ENCODE assay signal across 9 cellular contexts in the genomic region with DNA sequence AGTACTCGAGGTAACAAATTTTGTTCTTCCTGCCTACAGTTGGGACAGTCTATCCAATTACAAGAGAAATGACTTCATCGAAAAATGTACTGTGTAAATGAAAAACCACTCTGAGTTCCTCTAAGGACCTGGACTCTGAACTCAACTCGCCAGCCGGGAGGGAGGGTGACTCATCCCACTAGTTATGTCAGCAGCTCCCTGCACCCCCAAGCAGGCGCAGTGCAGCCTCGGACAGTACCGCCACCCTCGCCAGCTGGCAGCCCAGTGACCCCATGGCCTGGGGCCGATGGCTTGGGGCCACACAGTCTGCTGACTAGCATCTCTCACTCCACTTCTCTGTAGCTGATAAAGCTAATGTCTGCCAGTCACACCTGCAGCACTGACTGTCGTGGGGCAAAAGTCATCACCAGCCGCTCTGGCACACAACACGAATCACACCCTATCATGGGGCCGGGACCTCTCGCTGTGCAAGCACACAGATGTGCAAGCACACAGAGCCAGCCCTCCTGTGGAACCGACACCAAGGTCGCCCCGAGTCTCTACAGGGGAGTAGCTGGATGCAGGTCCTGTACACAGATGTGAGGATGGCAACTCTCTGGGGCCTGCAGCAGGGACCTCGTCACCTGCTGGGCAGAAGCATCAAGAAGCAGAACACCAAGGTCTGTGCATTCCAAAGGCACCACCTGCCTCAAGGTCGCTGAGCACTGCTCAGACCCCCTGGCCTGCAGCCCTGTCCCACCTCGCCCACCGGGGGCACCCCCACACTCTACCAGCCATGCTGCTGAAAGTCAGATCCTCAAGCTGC. TPM values are rescaled to one million over a fixed set of nuclear protein-coding genes. Genes with fewer than 3 reads are reported as not detected.
DNase-seq lines count a peak whose midpoint lies in the region; ATAC-seq, FAIRE-seq and TF ChIP-seq lines count a peak whose summit lies in the region.
"Had no signal": no experiment of that assay in that cellular context is flagged by ENCODE, and none has a peak within 500 bp of the region (broad histone marks: within the 10 kb centered on the region; RNA-seq: fewer than 3 reads in every experiment).

No MANE protein-coding gene starts in this region.

- peak overlapping the region; percentile 79 for H3K27ac ChIP-seq in Panc1 (ENCODE audit: low read length)
- H3K27ac ChIP-seq in astrocyte (ENCODE audit: low read depth, low read length) = peak overlapping the region; percentile 79
- H3K27ac ChIP-seq: KMS-11 had no signal

- H3K27me3 ChIP-seq in Panc1 (ENCODE audit: control insufficient read depth, insufficient read depth, low read length) (no peaks in the 10 kb centered on the region), astrocyte (ENCODE audit: insufficient read depth, low read length) (no peaks in the 10 kb centered on the region)

- ATAC-seq in Panc1 (peak; percentile 90), left ventricle myocardium superior (peak; percentile 95)

- H3K9me3 ChIP-seq in Panc1 (ENCODE audit: control insufficient read depth, insufficient read depth, low read depth, low read length) (no peaks in the 10 kb centered on the region), astrocyte (ENCODE audit: insufficient read depth, low read depth, low read length) (no peaks in the 10 kb centered on the region)

- no peak for TF ChIP-seq CTCF in Panc1 (IDR thresholded peaks at IDR 0.05)
- TF ChIP-seq CTCF in astrocyte (IDR thresholded peaks at IDR 0.05; ENCODE audit: insufficient read depth, low read depth, low read length) = no peak

- H3K27me3 Mint-ChIP-seq in astrocyte (ENCODE audit: low read depth, unreplicated experiment) = no peaks in the 10 kb centered on the region

- H3K27ac Mint-ChIP-seq in astrocyte (ENCODE audit: unreplicated experiment) = peak overlapping the region; percentile 75

- DNase-seq in Daoy (ENCODE audit: low read depth) (peak; percentile 94), Panc1 (ENCODE audit: low read depth, low spot score) (peak; percentile 82), astrocyte (ENCODE audit: low read depth) (peak; percentile 95), left ventricle myocardium superior (peak; percentile 96), pulmonary artery endothelial cell (ENCODE audit: low read depth, low spot score) (peak; percentile 64), NCI-H1694 treated with DMSO at 0.1 percent for 48 hours (lab: John Stamatoyannopoulos, UW) (no peak), NCI-H1092 (lab: John Stamatoyannopoulos, UW) (no peak), KBM-7 (no peak)

- POLR2A ChIA-PET in Panc1 (lab: Charles Lee) = no interaction called here

- peaks cover 99% of the 10 kb centered on the region for H3K79me2 ChIP-seq in astrocyte (ENCODE audit: insufficient read depth, low read length)

- H2AFZ ChIP-seq in astrocyte (ENCODE audit: low read depth, low read length) = no peak overlapping the region

- H3K4me1 Mint-ChIP-seq in astrocyte (ENCODE audit: low read depth, unreplicated experiment) = peaks cover 50% of the 10 kb centered on the region

- intact Hi-C loops in Panc1 (cut with micrococcal nuclease; ENCODE audit: unreplicated experiment) (no loop called here), left ventricle myocardium superior (cut with micrococcal nuclease) (no loop called here)

- H3K4me2 ChIP-seq in astrocyte (ENCODE audit: low read length) = peak overlapping the region; percentile 76
- H3K4me2 ChIP-seq: KMS-11 had no signal

- H3K9me3 Mint-ChIP-seq in astrocyte (ENCODE audit: unreplicated experiment) = no peaks in the 10 kb centered on the region

- peaks cover 97% of the 10 kb centered on the region for H4K20me1 ChIP-seq in astrocyte (ENCODE audit: insufficient read depth, low read length)

- H3K4me3 ChIP-seq in Panc1 (ENCODE audit: low read depth in 2 of 2, low read length in 2 of 2) (peak overlapping the region; percentile 10 to 34), astrocyte (ENCODE audit: insufficient read depth, low read depth, low read length) (peak overlapping the region; percentile 21)

- H3K36me3 Mint-ChIP-seq in astrocyte (ENCODE audit: low read depth, unreplicated experiment) = peaks cover 25% of the 10 kb centered on the region

- in situ Hi-C loops in Panc1 (cut with HindIII; ENCODE audit: low pct_unique_long_range_greater_than_20kb, low sequenced_read_pairs) = no loop called here
- in situ Hi-C loops in KBM-7 (cut with MboI; ENCODE audit: low pct_unique_long_range_greater_than_20kb, low sequenced_read_pairs) = no loop called here

- no TSS peak for BruUV-seq in Panc1 (replicated peaks; lab: Mats Ljungman, UMichigan)

- FAIRE-seq in astrocyte (lab: Jason Lieb, UNC) = no peak

- peaks cover 20% of the 10 kb centered on the region for H3K36me3 ChIP-seq in Panc1 (ENCODE audit: control insufficient read depth, insufficient read depth, low read length)
- H3K36me3 ChIP-seq in astrocyte (ENCODE audit: insufficient read depth, low read length) = peaks cover 35% of the 10 kb centered on the region

- peak overlapping the region; percentile 60 for H3K9ac ChIP-seq in astrocyte (ENCODE audit: low read length)
- H3K9ac ChIP-seq: KMS-11 had no signal

- CTCF ChIA-PET in Panc1 (lab: Charles Lee) = no interaction called here

- peak overlapping the region; percentile 61 for H3K4me3 Mint-ChIP-seq in astrocyte (ENCODE audit: unreplicated experiment)

- peaks cover 59% of the 10 kb centered on the region for H3K4me1 ChIP-seq in Panc1 (ENCODE audit: control insufficient read depth, insufficient read depth, low read length)
- H3K4me1 ChIP-seq in astrocyte (ENCODE audit: insufficient read depth, low read length) = peaks cover 31% of the 10 kb centered on the region

RNA-seq across cellular contexts. Expression of gene CSNK1D, which starts 5.7 kb away (rescaled TPM):
- 16.5 and 25.1 TPM in 2 replicates for total RNA-seq in Daoy (2014; rRNA removed; shearing (Covaris generic))
- total RNA-seq in Panc1 (2021; ENCODE audit: unreplicated experiment) (234 TPM), astrocyte (146 and 153 TPM in 2 replicates), left ventricle myocardium superior (64.4 TPM), pulmonary artery endothelial cell (58.5 and 58.9 TPM in 2 replicates)
- 316 TPM for polyA plus RNA-seq in Panc1 (2012; ENCODE audit: insufficient read length)

RNA-seq across cellular contexts. Expression of gene SLC16A3, which starts 38.9 kb away (rescaled TPM):
- 26.7 and 57.7 TPM in 2 replicates for total RNA-seq in Daoy (2014; rRNA removed; shearing (Covaris generic))
- total RNA-seq in Panc1 (2021; ENCODE audit: unreplicated experiment) (581 TPM), astrocyte (292 and 385 TPM in 2 replicates), left ventricle myocardium superior (7.8 TPM), pulmonary artery endothelial cell (101 and 137 TPM in 2 replicates)
- 1,387 TPM for polyA plus RNA-seq in Panc1 (2012; ENCODE audit: insufficient read length)

RNA-seq across cellular contexts. Expression of gene CD7, which starts 49.6 kb away (rescaled TPM):
- total RNA-seq in Daoy (2014; rRNA removed; shearing (Covaris generic)) = not detected in 2 replicates
- total RNA-seq in Panc1 (2021; ENCODE audit: unreplicated experiment) = 0.77 TPM
- polyA plus RNA-seq in Panc1 (2012; ENCODE audit: insufficient read length) = 0.27 TPM
- 0.18 and 0.24 TPM in 2 replicates for total RNA-seq in astrocyte
- total RNA-seq in left ventricle myocardium superior = 0.64 TPM
- total RNA-seq in pulmonary artery endothelial cell = not detected in 2 replicates

RNA-seq across cellular contexts. Expression of gene CCDC57, which starts 55.1 kb away (rescaled TPM):
- total RNA-seq in Daoy (2014; rRNA removed; shearing (Covaris generic)) = 7.9 and 36.5 TPM in 2 replicates
- total RNA-seq in Panc1 (2021; ENCODE audit: unreplicated experiment) (63.6 TPM), astrocyte (19.9 and 20.4 TPM in 2 replicates), left ventricle myocardium superior (8.1 TPM), pulmonary artery endothelial cell (6.9 and 9.3 TPM in 2 replicates)
- polyA plus RNA-seq in Panc1 (2012; ENCODE audit: insufficient read length) = 59.2 TPM

Comparison
In these comparisons a context has a peak if more than half of its experiments do, and no peak if none do; other contexts are left out.
1. DNase-seq: peak in Daoy (single experiment), Panc1 (single experiment), astrocyte (single experiment), left ventricle myocardium superior (single experiment) and pulmonary artery endothelial cell (single experiment); none in NCI-H1694 treated with DMSO at 0.1 percent for 48 hours (single experiment), NCI-H1092 (single experiment) and KBM-7 (single experiment).